ENCODE assay signal across 8 cellular contexts in the genomic region with DNA sequence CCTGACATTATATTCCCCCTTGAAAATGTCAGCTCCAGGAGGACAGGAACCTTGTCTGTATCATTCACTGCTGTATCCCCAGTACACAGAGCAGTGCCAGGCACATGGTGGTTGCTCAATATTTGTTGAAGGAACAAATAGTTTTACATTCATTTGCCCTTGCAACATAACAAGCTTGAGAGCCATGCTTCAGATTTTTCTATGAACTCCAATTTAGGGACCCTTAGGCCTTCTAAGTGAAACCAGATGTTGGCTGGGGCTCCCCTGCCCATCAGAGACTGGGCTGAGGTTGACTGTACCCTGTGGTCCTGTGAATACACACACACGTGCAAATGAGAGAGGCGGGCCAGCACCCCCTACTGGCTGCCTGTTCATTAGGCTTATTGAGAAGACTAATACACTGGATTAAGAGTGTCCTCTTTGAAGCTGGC.
A peak's percentile ranks its signal among the peaks of the same experiment; 100 is the strongest.
DNase-seq lines count a peak whose midpoint lies in the region; ATAC-seq, FAIRE-seq and TF ChIP-seq lines count a peak whose summit lies in the region.

No MANE protein-coding gene starts in this region.

- 0% methylated on average over 2 of the region's 2 CpGs for WGBS in GM12878 (ENCODE audit: insufficient coverage, insufficient replicate concordance, low lambda C conversion rate, missing lambda C conversion rate)

- in situ Hi-C loops in GM12878 (cut with MboI) = no loop called here

- ATAC-seq in HG03520 (IDR thresholded peaks at IDR 0.05; ENCODE audit: unreplicated experiment) (peak; percentile 58), GM12878 (peak; percentile 69), GM21390 (IDR thresholded peaks at IDR 0.05; ENCODE audit: unreplicated experiment) (no peak)

- no peaks in the 10 kb centered on the region; a peak in 1 of 4 replicates for H3K27me3 ChIP-seq in GM12878 (replicated peaks in 1 of 2; ENCODE audit: control insufficient read depth in 2 of 2, insufficient read depth in 2 of 2, low read length in 1 of 2)

- no peak overlapping the region for H3K4me2 ChIP-seq in GM12878 (ENCODE audit: control insufficient read depth, insufficient read depth)

- peak; percentile 46 for TF ChIP-seq RAD21 in GM12878 (IDR thresholded peaks at IDR 0.05; ENCODE audit: insufficient read depth, low read depth, low read length)

- no peaks in the 10 kb centered on the region for H4K20me1 ChIP-seq in GM12878 (ENCODE audit: control insufficient read depth, insufficient read depth)

- H3K79me2 ChIP-seq in GM12878 (ENCODE audit: control insufficient read depth, insufficient read depth, low read length) = no peaks in the 10 kb centered on the region

- TF ChIP-seq CTCF in GM12878 (IDR thresholded peaks at IDR 0.05 in 2 of 3, conservative IDR thresholded peaks at IDR 0.05 in 1 of 3; ENCODE audit: control insufficient read depth in 2 of 3, extremely low read depth in 1 of 3, insufficient read depth in 1 of 3, low read depth in 3 of 3, low read length in 3 of 3) = peak; percentile 24 to 59 (median 45); a peak in 5 of 6 replicates

- no peaks in the 10 kb centered on the region for H3K4me1 ChIP-seq in GM12878 (ENCODE audit: control insufficient read depth, insufficient read depth, low read length)

- no peak for TF ChIP-seq EP300 in GM12878 (IDR thresholded peaks at IDR 0.05; ENCODE audit: borderline replicate concordance in 1 of 2, control insufficient read depth in 1 of 2, low read depth in 2 of 2, low read length in 2 of 2)

- FAIRE-seq in GM12878 (lab: Jason Lieb, UNC) = peak; percentile 35

- no peak overlapping the region for H3K27ac ChIP-seq in GM12878 (ENCODE audit: control insufficient read depth, insufficient read depth)

- no peak overlapping the region for H3K4me3 ChIP-seq in GM12878

- no peaks in the 10 kb centered on the region for H3K36me3 ChIP-seq in GM12878 (ENCODE audit: control insufficient read depth in 2 of 2, insufficient read depth in 2 of 2, low read length in 1 of 2)

- CTCF ChIA-PET in GM12878 (lab: Yijun Ruan, JAX) = interaction anchor here (0.5 to 1.8 kb wide), 7 partner anchors 12 to 143 kb away, joined by 3 to 11 read pairs (median 3); no protein-coding TSS in a partner anchor

- H2AFZ ChIP-seq in GM12878 (ENCODE audit: control insufficient read depth, low read depth, low read length) = no peak overlapping the region

- POLR2A ChIA-PET in GM12878 (lab: Charles Lee) = no interaction called here

- no peaks in the 10 kb centered on the region for H3K9me3 ChIP-seq in GM12878 (replicated peaks; ENCODE audit: control insufficient read depth, insufficient read depth, low read length)

- RAD21 ChIA-PET in GM12878 (lab: Charles Lee; ENCODE audit: unreplicated experiment) = no interaction called here

- DNase-seq in DMS53 (lab: John Stamatoyannopoulos, UW) = peak; percentile 35
- no peak for DNase-seq in DMS53 treated with DMSO at 0.1 percent for 48 hours (lab: John Stamatoyannopoulos, UW; ENCODE audit: unreplicated experiment)
- no peak for DNase-seq in GM12878 (ENCODE audit: low read depth, low spot score)
- peak; percentile 18 for DNase-seq in mucosa of gallbladder (ENCODE audit: low spot score)
- DNase-seq in activated CD8-positive, alpha-beta memory T cell treated with anti-CD3 and anti-CD28 coated beads, Interleukin-2, amount 50 U/mL, for 4 hours = no peak
- DNase-seq in NCI-H446 treated with DMSO at 0.1 percent for 48 hours (lab: John Stamatoyannopoulos, UW) = no peak

- intact Hi-C loops in GM12878 (cut with micrococcal nuclease; ENCODE audit: unreplicated experiment) = no loop called here

- TF ChIP-seq POLR2A in GM12878 (IDR thresholded peaks at IDR 0.05; ENCODE audit: low read depth, low read length) = no peak

- no peak overlapping the region for H3K9ac ChIP-seq in GM12878 (ENCODE audit: control insufficient read depth, insufficient read depth, low read length)

- SMC1A ChIA-PET in GM12878 (lab: Charles Lee; ENCODE audit: uncharacterized antibody, unreplicated experiment) = interaction anchor here (0.6 to 1.1 kb wide), 3 partner anchors 11 to 1301 kb away, joined by 3 to 4 read pairs (median 3); no protein-coding TSS in a partner anchor

- BruUV-seq in GM12878 (replicated peaks; lab: Mats Ljungman, UMichigan) = no TSS peak

TF ChIP-seq in GM12878, 131 proteins besides CTCF, POLR2A, EP300 and RAD21:
- no peak for TF ChIP-seq EZH2 (IDR thresholded peaks at IDR 0.05; ENCODE audit: borderline replicate concordance, control insufficient read depth, low read depth, low read length)
- TF ChIP-seq, protein P1, sequence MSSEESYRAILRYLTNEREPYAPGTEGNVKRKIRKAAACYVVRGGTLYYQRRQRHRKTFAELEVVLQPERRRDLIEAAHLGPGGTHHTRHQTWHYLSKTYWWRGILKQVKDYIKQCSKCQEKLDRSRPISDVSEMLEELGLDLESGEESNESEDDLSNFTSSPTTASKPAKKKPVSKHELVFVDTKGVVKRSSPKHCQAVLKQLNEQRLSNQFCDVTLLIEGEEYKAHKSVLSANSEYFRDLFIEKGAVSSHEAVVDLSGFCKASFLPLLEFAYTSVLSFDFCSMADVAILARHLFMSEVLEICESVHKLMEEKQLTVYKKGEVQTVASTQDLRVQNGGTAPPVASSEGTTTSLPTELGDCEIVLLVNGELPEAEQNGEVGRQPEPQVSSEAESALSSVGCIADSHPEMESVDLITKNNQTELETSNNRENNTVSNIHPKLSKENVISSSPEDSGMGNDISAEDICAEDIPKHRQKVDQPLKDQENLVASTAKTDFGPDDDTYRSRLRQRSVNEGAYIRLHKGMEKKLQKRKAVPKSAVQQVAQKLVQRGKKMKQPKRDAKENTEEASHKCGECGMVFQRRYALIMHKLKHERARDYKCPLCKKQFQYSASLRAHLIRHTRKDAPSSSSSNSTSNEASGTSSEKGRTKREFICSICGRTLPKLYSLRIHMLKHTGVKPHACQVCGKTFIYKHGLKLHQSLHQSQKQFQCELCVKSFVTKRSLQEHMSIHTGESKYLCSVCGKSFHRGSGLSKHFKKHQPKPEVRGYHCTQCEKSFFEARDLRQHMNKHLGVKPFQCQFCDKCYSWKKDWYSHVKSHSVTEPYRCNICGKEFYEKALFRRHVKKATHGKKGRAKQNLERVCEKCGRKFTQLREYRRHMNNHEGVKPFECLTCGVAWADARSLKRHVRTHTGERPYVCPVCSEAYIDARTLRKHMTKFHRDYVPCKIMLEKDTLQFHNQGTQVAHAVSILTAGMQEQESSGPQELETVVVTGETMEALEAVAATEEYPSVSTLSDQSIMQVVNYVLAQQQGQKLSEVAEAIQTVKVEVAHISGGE (CRISPR knock-in tag; IDR thresholded peaks at IDR 0.05) = no peak
- peak in 1 of 2 experiments; percentile 45; a peak in 1 of 4 replicates for TF ChIP-seq BHLHE40 (IDR thresholded peaks at IDR 0.05; ENCODE audit: borderline replicate concordance in 1 of 2, low read depth in 2 of 2, low read length in 1 of 2)
- no peak for TF ChIP-seq CHD2 (IDR thresholded peaks at IDR 0.05; ENCODE audit: borderline replicate concordance, low read depth, low read length)

Comparison
In these comparisons a context has a peak if more than half of its experiments do, and no peak if none do; other contexts are left out.
1. DNase-seq: peak in DMS53 (single experiment) and mucosa of gallbladder (single experiment); none in DMS53 treated with DMSO at 0.1 percent for 48 hours (single experiment), GM12878 (single experiment), activated CD8-positive, alpha-beta memory T cell treated with anti-CD3 and anti-CD28 coated beads, Interleukin-2, amount 50 U/mL, for 4 hours (single experiment) and NCI-H446 treated with DMSO at 0.1 percent for 48 hours (single experiment).